Comparison of ENCODE assay signal across 13 cellular contexts in genomic region chr1:175268720-175269119, GRCh38.
DNase-seq lines count a peak whose midpoint lies in the region; ATAC-seq, FAIRE-seq and TF ChIP-seq lines count a peak whose summit lies in the region.
"Had no signal": no experiment of that assay in that cellular context is flagged by ENCODE, and none has a peak within 500 bp of the region (broad histone marks: within the 10 kb centered on the region; RNA-seq: fewer than 3 reads in every experiment).

No MANE protein-coding gene starts in this region.

- peak; percentile 71 for ATAC-seq in HCT116
- no peak for ATAC-seq in HG02678 (IDR thresholded peaks at IDR 0.05; ENCODE audit: unreplicated experiment)

- H3K4me2 ChIP-seq in HCT116 (ENCODE audit: low read length) = peak overlapping the region; percentile 64

- H3K79me2 ChIP-seq in HCT116 (ENCODE audit: insufficient read depth, low read length) = no peaks in the 10 kb centered on the region

- H3K9ac ChIP-seq in HCT116 (ENCODE audit: low read length) (0 out of 2 replicates have a peak overlapping the region, but pooled peaks have one; percentile 8), skeletal muscle tissue (ENCODE audit: low read depth in 1 of 3, low read length in 3 of 3) (no peak overlapping the region)

- H3K27ac ChIP-seq in HCT116 (ENCODE audit: low read depth, low read length) (peak overlapping the region; percentile 36; the same call in 1 of the 2 replicates), SJSA1 (0 out of 2 replicates have a peak overlapping the region, but pooled peaks have one; percentile 15), right atrium auricular region (peak overlapping the region; percentile 50 to 58), skeletal muscle tissue (ENCODE audit: low read depth, low read length) (peak overlapping the region; percentile 54)

- no peak for FAIRE-seq in frontal cortex (lab: Jason Lieb, UNC)
- FAIRE-seq: TTC549 had no signal

- H3K27me3 ChIP-seq in HCT116 (ENCODE audit: insufficient read depth, low read length) (no peaks in the 10 kb centered on the region), SJSA1 (replicated peaks) (no peaks in the 10 kb centered on the region), right atrium auricular region (no peaks in the 10 kb centered on the region), skeletal muscle tissue (ENCODE audit: control insufficient read depth in 3 of 3, insufficient read depth in 3 of 3, low read length in 3 of 3) (no peaks in the 10 kb centered on the region)

- BruUV-seq in HCT116 (replicated peaks; lab: Mats Ljungman, UMichigan) = no TSS peak

- peak in 2 of 3 experiments; percentile 13 to 14; a peak in 1 of 6 replicates for TF ChIP-seq CTCF in HCT116 (IDR thresholded peaks at IDR 0.05 in 2 of 3, conservative IDR thresholded peaks at IDR 0.05 in 1 of 3; ENCODE audit: borderline replicate concordance in 1 of 3, insufficient read depth in 1 of 3, low read depth in 2 of 3, low read length in 2 of 3)
- no peak for TF ChIP-seq CTCF in right atrium auricular region (IDR thresholded peaks at IDR 0.05)

- CTCF ChIA-PET in HCT116 (lab: Charles Lee) = no interaction called here

- no peaks in the 10 kb centered on the region for H4K20me1 ChIP-seq in HCT116 (ENCODE audit: insufficient read depth)

- H3K9me3 ChIP-seq in HCT116 (ENCODE audit: control insufficient read depth in 1 of 2, insufficient read depth in 1 of 2, low read depth in 1 of 2, low read length in 2 of 2) = no peaks in the 10 kb centered on the region
- no peaks in the 10 kb centered on the region for H3K9me3 ChIP-seq in SJSA1 (replicated peaks)
- H3K9me3 ChIP-seq in right atrium auricular region = peaks cover under 1 to 6% of the 10 kb centered on the region in 2 donors
- peaks cover 0 to 4% (median 0%) of the 10 kb centered on the region in 3 donors for H3K9me3 ChIP-seq in skeletal muscle tissue (ENCODE audit: control insufficient read depth in 3 of 3, low read length in 3 of 3)
- H3K9me3 ChIP-seq: HAP-1 had no signal

- TF ChIP-seq RAD21 in HCT116 (IDR thresholded peaks at IDR 0.05; ENCODE audit: low read depth) = no peak

- DNase-seq in HCT116 (ENCODE audit: low read depth, low spot score) (peak; percentile 44), SJSA1 (ENCODE audit: low read depth in 1 of 2, low spot score in 2 of 2) (peak in 1 of 2 experiments; percentile 10), right atrium auricular region (ENCODE audit: low spot score) (no peak), NCI-H2081 treated with DMSO at 0.1 percent for 48 hours (lab: John Stamatoyannopoulos, UW) (no peak), frontal cortex (ENCODE audit: low spot score in 2 of 2) (no peak)
- DNase-seq: activated naive CD4-positive, alpha-beta T cell treated with Interleukin-2 at 50 U/mL for 16 hours; DMS53; effector memory CD4-positive, alpha-beta T cell had no signal

- H3K9me2 ChIP-seq in HCT116 (ENCODE audit: insufficient read depth) = no peaks in the 10 kb centered on the region

- H2AFZ ChIP-seq in HCT116 (ENCODE audit: low read depth, low read length, poor library complexity, severe bottlenecking) = peak overlapping the region; percentile 40

- TF ChIP-seq POLR2A in HCT116 (IDR thresholded peaks at IDR 0.05; ENCODE audit: borderline replicate concordance, extremely low read depth, insufficient read depth, insufficient read length) = no peak

- POLR2A ChIA-PET in HCT116 (lab: Charles Lee) = no interaction called here

- no peaks in the 10 kb centered on the region for H3K36me3 ChIP-seq in HCT116 (ENCODE audit: control insufficient read depth in 1 of 2, insufficient read depth in 2 of 2, low read length in 2 of 2)
- no peaks in the 10 kb centered on the region for H3K36me3 ChIP-seq in SJSA1
- no peaks in the 10 kb centered on the region for H3K36me3 ChIP-seq in right atrium auricular region
- no peaks in the 10 kb centered on the region for H3K36me3 ChIP-seq in skeletal muscle tissue (ENCODE audit: control insufficient read depth in 3 of 3, insufficient read depth in 3 of 3, low read length in 3 of 3)
- H3K36me3 ChIP-seq: HAP-1 had no signal

- H3K4me3 ChIP-seq in HCT116 (replicated peaks in 1 of 2; ENCODE audit: low read depth in 1 of 2, low read length in 2 of 2) (peak overlapping the region in 1 of 2 experiments; percentile 29; a peak in 1 of 4 replicates), SJSA1 (no peak overlapping the region), right atrium auricular region (no peak overlapping the region), skeletal muscle tissue (ENCODE audit: low read length in 3 of 3) (no peak overlapping the region)
- H3K4me3 ChIP-seq: HAP-1, skin epidermis had no signal

- RAD21 ChIA-PET in HCT116 (lab: Charles Lee; ENCODE audit: low non-redundant PET in 1 of 2, low total read pairs in 2 of 2, uncharacterized antibody in 2 of 2, unreplicated experiment in 2 of 2) = no interaction called here

- peaks cover 10 to 29% of the 10 kb centered on the region in 2 experiments for H3K4me1 ChIP-seq in HCT116 (ENCODE audit: control insufficient read depth in 1 of 2, insufficient read depth in 2 of 2, low read length in 2 of 2)
- H3K4me1 ChIP-seq in SJSA1 (replicated peaks) = no peaks in the 10 kb centered on the region
- peaks cover 0 to 11% of the 10 kb centered on the region in 2 donors for H3K4me1 ChIP-seq in right atrium auricular region
- peaks cover 3 to 4% (median 3%) of the 10 kb centered on the region in 3 donors for H3K4me1 ChIP-seq in skeletal muscle tissue (ENCODE audit: control insufficient read depth in 3 of 3, insufficient read depth in 3 of 3, low read length in 3 of 3)
- H3K4me1 ChIP-seq: HAP-1 had no signal

- intact Hi-C loops in HCT116 (cut with micrococcal nuclease) = no loop called here

TF ChIP-seq in HCT116, 20 proteins besides CTCF, POLR2A, EP300 and RAD21:
- TF ChIP-seq JUND (IDR thresholded peaks at IDR 0.05) = peak; percentile 73
- peak; percentile 28; the same call in 1 of the 2 replicates for TF ChIP-seq SP1 (IDR thresholded peaks at IDR 0.05; ENCODE audit: low read depth)
- no peak for TF ChIP-seq EGR1 (IDR thresholded peaks at IDR 0.05; ENCODE audit: low read depth)
- TF ChIP-seq SIN3A (IDR thresholded peaks at IDR 0.05; ENCODE audit: low read depth) = 0 out of 2 replicates have a peak, but pooled peaks have one; percentile 17
- 0 out of 2 replicates have a peak, but pooled peaks have one; percentile 13 for TF ChIP-seq CBX3 (IDR thresholded peaks at IDR 0.05; ENCODE audit: low read depth)
- no peak for TF ChIP-seq CEBPB (IDR thresholded peaks at IDR 0.05; ENCODE audit: low read depth)
- no peak for TF ChIP-seq EZH2 (IDR thresholded peaks at IDR 0.05)
- TF ChIP-seq, protein P1, sequence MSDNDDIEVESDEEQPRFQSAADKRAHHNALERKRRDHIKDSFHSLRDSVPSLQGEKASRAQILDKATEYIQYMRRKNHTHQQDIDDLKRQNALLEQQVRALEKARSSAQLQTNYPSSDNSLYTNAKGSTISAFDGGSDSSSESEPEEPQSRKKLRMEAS (IDR thresholded peaks at IDR 0.05) = peak; percentile 11; the same call in 1 of the 2 replicates
- TF ChIP-seq FOSL1 (IDR thresholded peaks at IDR 0.05; ENCODE audit: low read depth) = peak; percentile 77

Comparison
In these comparisons a context has a peak if more than half of its experiments do, and no peak if none do; other contexts are left out.
1. CTCF ChIP-seq: peak in HCT116 (2 of 3); none in right atrium auricular region (0 of 2).
2. Peak in every context shown above with its lines, with median percentiles within 50 percentile points of each other: H3K27ac ChIP-seq.